25 cellular contexts compared by ENCODE assay signal in the genomic region with DNA sequence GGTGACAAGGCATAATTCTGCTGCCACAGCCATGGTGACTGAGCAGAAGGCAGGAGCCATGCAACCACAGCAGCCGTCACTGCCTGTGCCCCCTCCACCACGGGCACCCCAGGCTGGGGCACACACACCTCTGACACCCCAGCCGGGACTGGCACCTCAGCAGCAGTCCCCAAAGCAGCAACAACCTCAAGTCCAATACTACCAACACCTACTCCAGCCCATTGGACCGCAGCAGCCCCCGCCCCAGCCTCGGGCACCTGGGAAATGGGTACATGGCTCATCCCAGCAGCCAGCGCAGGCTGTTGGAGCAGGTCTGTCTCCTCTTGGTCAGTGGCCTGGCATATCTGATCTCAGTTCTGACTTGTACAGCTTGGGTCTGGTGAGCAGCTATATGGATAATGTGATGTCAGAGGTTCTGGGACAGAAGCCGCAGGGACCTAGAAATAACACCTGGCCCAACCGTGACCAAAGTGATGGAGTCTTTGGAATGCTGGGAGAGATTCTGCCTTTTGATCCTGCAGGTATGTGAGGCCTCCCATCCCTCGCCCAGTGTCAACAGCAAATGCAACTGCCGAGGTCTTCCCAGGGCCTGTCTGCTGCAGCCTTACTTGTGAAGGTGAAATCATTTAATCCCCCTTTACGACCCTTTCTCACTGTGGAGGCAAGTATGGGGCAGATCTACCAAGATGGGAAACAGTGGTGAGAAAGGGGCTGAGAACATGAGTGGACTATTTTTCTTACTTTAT.
"Had no signal": no experiment of that assay in that cellular context is flagged by ENCODE, and none has a peak within 500 bp of the region (broad histone marks: within the 10 kb centered on the region; RNA-seq: fewer than 3 reads in every experiment).

No MANE protein-coding gene starts in this region.

- H3K9me3 Mint-ChIP-seq: nephron had no signal

- ATAC-seq: activated CD8-positive, alpha-beta memory T cell treated with anti-CD3 and anti-CD28 coated beads, Interleukin-2, amount 10 ng/mL, durations not matched to agents 7 days and 5 days; activated CD8-positive, alpha-beta T cell treated with anti-CD3 and anti-CD28 coated beads, Interleukin-2, amount 10 ng/mL, durations not matched to agents 7 days and 5 days; esophagus mucosa; foreskin keratinocyte; heart right ventricle; left lung; mucosa of descending colon; psoas muscle; upper lobe of right lung had no signal

- H3K27me3 ChIP-seq: breast epithelium, foreskin keratinocyte, heart right ventricle, left lung, pancreas, sigmoid colon, suprapubic skin, tibial artery, upper lobe of right lung had no signal

- H3K9me3 ChIP-seq: breast epithelium, left lung, mucosa of descending colon, pancreas, psoas muscle, sigmoid colon, suprapubic skin, upper lobe of right lung had no signal

- H3K4me3 ChIP-seq: breast epithelium, heart right ventricle, left lung, lung, mucosa of descending colon, pancreas, psoas muscle, sigmoid colon, suprapubic skin, tibial artery, upper lobe of right lung had no signal

- H3K36me3 ChIP-seq: breast epithelium had no signal

- H3K27me3 Mint-ChIP-seq: activated CD8-positive, alpha-beta memory T cell treated with anti-CD3 and anti-CD28 coated beads, Interleukin-2, amount 10 ng/mL, durations not matched to agents 7 days and 5 days had no signal

- H3K4me1 ChIP-seq: breast epithelium, foreskin keratinocyte, left lung, psoas muscle, sigmoid colon, upper lobe of right lung had no signal

- H3K27ac Mint-ChIP-seq: activated CD8-positive, alpha-beta memory T cell treated with anti-CD3 and anti-CD28 coated beads, Interleukin-2, amount 10 ng/mL, durations not matched to agents 7 days and 5 days; activated CD8-positive, alpha-beta T cell treated with anti-CD3 and anti-CD28 coated beads, Interleukin-2, amount 10 ng/mL, durations not matched to agents 7 days and 5 days; nephron had no signal

- H3K4me1 Mint-ChIP-seq: nephron had no signal

- H3K4me3 Mint-ChIP-seq: activated CD8-positive, alpha-beta memory T cell treated with anti-CD3 and anti-CD28 coated beads, Interleukin-2, amount 10 ng/mL, durations not matched to agents 7 days and 5 days; activated CD8-positive, alpha-beta T cell treated with anti-CD3 and anti-CD28 coated beads, Interleukin-2, amount 10 ng/mL, durations not matched to agents 7 days and 5 days; nephron had no signal

- H3K27ac ChIP-seq: breast epithelium, foreskin keratinocyte, heart right ventricle, left lung, pancreas, psoas muscle, sigmoid colon, suprapubic skin, tibial artery, upper lobe of right lung had no signal

- DNase-seq: activated CD4-positive, alpha-beta T cell treated with anti-CD3 and anti-CD28 coated beads for 1 hour; activated CD4-positive, alpha-beta T cell treated with anti-CD3 and anti-CD28 coated beads, Interleukin-2, amount 50 U/mL, for 1 hour; activated CD8-positive, alpha-beta memory T cell treated with anti-CD3 and anti-CD28 coated beads, Interleukin-2, amount 10 ng/mL, durations not matched to agents 7 days and 5 days; activated CD8-positive, alpha-beta T cell treated with anti-CD3 and anti-CD28 coated beads, Interleukin-2, amount 10 ng/mL, durations not matched to agents 7 days and 5 days; activated naive CD4-positive, alpha-beta T cell; activated T-cell treated with anti-CD3 and anti-CD28 coated beads, Interleukin-2, amount 50 U/mL, for 48 hours; amniotic stem cell; central memory CD4-positive, alpha-beta T cell; foreskin keratinocyte; heart right ventricle; mucosa of descending colon; pancreas; psoas muscle; sigmoid colon; small intestine; stimulated activated naive CD4-positive, alpha-beta T cell; T-helper 9 cell; tibial artery; upper lobe of right lung had no signal
